Comparison of ENCODE assay signal across 9 cellular contexts in the genomic region with DNA sequence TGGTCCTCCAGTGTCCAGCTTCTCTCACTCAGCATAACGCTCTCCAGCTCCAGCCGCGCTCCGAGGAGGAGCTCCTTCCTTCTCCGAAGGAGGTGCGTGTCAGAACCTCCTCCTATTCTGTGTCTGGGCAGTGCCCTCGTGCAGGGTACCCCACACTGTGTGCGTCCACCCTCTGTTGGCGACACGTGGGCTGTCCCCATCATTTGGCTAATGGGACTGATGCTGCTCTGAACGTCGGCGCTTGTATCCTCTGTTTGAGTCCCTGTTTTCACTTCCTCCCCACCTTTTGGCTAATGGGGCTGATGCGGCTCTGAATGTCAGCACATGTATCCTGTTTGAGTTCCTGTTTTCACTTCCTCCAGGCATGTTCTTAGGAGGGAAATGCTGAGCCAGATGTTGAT. TPM values are rescaled to one million over a fixed set of nuclear protein-coding genes. Genes with fewer than 3 reads are reported as not detected.
DNase-seq lines count a peak whose midpoint lies in the region; ATAC-seq and TF ChIP-seq lines count a peak whose summit lies in the region.
"Had no signal": no experiment of that assay in that cellular context is flagged by ENCODE, and none has a peak within 500 bp of the region (broad histone marks: within the 10 kb centered on the region; RNA-seq: fewer than 3 reads in every experiment).

No MANE protein-coding gene starts in this region.

- POLR2A ChIA-PET in GM10248 (lab: Yijun Ruan, JAX), result no interaction called here

- H3K27me3 Mint-ChIP-seq in glutamatergic neuron (ENCODE audit: unreplicated experiment), result peaks cover 16% of the 10 kb centered on the region
- H3K27me3 Mint-ChIP-seq: activated naive CD4-positive, alpha-beta T cell treated with anti-CD3 and anti-CD28 coated beads, Interleukin-2, amount 50 U/mL, for 24 hours had no signal

- H3K9me3 Mint-ChIP-seq in glutamatergic neuron (ENCODE audit: unreplicated experiment), result peaks cover 14% of the 10 kb centered on the region
- H3K9me3 Mint-ChIP-seq: activated naive CD4-positive, alpha-beta T cell treated with anti-CD3 and anti-CD28 coated beads, Interleukin-2, amount 50 U/mL, for 24 hours had no signal

- H3K36me3 Mint-ChIP-seq in glutamatergic neuron (ENCODE audit: unreplicated experiment), result no peaks in the 10 kb centered on the region
- H3K36me3 Mint-ChIP-seq: activated naive CD4-positive, alpha-beta T cell treated with anti-CD3 and anti-CD28 coated beads, Interleukin-2, amount 50 U/mL, for 24 hours had no signal

- TF ChIP-seq CTCF in GM10248 (IDR thresholded peaks at IDR 0.05; ENCODE audit: control extremely low read depth, extremely low read depth, low read depth, missing control alignments) (no peak), glutamatergic neuron (IDR thresholded peaks at IDR 0.05; ENCODE audit: partially characterized antibody, unreplicated experiment) (no peak)

- peaks cover 6% of the 10 kb centered on the region for H3K4me1 Mint-ChIP-seq in glutamatergic neuron (ENCODE audit: low read depth, unreplicated experiment)

- peak overlapping the region; percentile 5 for H3K4me3 Mint-ChIP-seq in glutamatergic neuron (ENCODE audit: unreplicated experiment)
- H3K4me3 Mint-ChIP-seq: activated naive CD4-positive, alpha-beta T cell treated with anti-CD3 and anti-CD28 coated beads, Interleukin-2, amount 50 U/mL, for 24 hours had no signal

- DNase-seq in GM10248 (ENCODE audit: extremely low spot score), result peak; percentile 81
- no peak for DNase-seq in glutamatergic neuron
- no peak for DNase-seq in activated naive CD4-positive, alpha-beta T cell treated with anti-CD3 and anti-CD28 coated beads, Interleukin-2, amount 50 U/mL, for 16 hours
- no peak for DNase-seq in NCI-H82 (lab: John Stamatoyannopoulos, UW)
- no peak for DNase-seq in COLO829 (ENCODE audit: low spot score)
- DNase-seq in activated naive CD4-positive, alpha-beta T cell (lab: John Stamatoyannopoulos, UW), result no peak

- H3K27ac Mint-ChIP-seq in glutamatergic neuron (ENCODE audit: unreplicated experiment), result no peak overlapping the region
- H3K27ac Mint-ChIP-seq: activated naive CD4-positive, alpha-beta T cell treated with anti-CD3 and anti-CD28 coated beads, Interleukin-2, amount 50 U/mL, for 24 hours had no signal

- peak; percentile 94 for ATAC-seq in GM21447 (IDR thresholded peaks at IDR 0.05; ENCODE audit: unreplicated experiment)
- peak; percentile 72 for ATAC-seq in HG03565 (IDR thresholded peaks at IDR 0.05; ENCODE audit: unreplicated experiment)

- CTCF ChIA-PET in GM10248 (lab: Yijun Ruan, JAX), result interaction anchor here (1.3 to 1.5 kb wide), 2 partner anchors 36 to 82 kb away, joined by 3 read pairs; no protein-coding TSS in a partner anchor

RNA-seq across cellular contexts. Expression of a gene that starts 22.2 kb away (rescaled TPM):
- 1.6 TPM for total RNA-seq in glutamatergic neuron (ENCODE audit: unreplicated experiment)
